Comparison of ENCODE assay signal across 10 cellular contexts in genomic region chr9:6305954-6306563, GRCh38. TPM values are rescaled to one million over a fixed set of nuclear protein-coding genes. Genes with fewer than 3 reads are reported as not detected.
DNase-seq lines count a peak whose midpoint lies in the region; ATAC-seq and TF ChIP-seq lines count a peak whose summit lies in the region.
"Had no signal": no experiment of that assay in that cellular context is flagged by ENCODE, and none has a peak within 500 bp of the region (broad histone marks: within the 10 kb centered on the region; RNA-seq: fewer than 3 reads in every experiment).

No MANE protein-coding gene starts in this region.

- in situ Hi-C loops in SK-MEL-5 (cut with HindIII; ENCODE audit: low pct_unique_long_range_greater_than_20kb, low sequenced_read_pairs), result no loop called here

- no peaks in the 10 kb centered on the region for H3K4me1 ChIP-seq in KMS-11 (ENCODE audit: low read depth, poor library complexity, severe bottlenecking)
- H3K4me1 ChIP-seq: SJCRH30 had no signal

- no peaks in the 10 kb centered on the region for H3K27me3 ChIP-seq in KMS-11 (ENCODE audit: insufficient read depth, low read depth)
- H3K27me3 ChIP-seq: SJCRH30 had no signal

- ATAC-seq in HG03439 (IDR thresholded peaks at IDR 0.05; ENCODE audit: unreplicated experiment), result no peak
- no peak for ATAC-seq in GM21381 (IDR thresholded peaks at IDR 0.05; ENCODE audit: unreplicated experiment)

- TF ChIP-seq CTCF in KMS-11 (conservative IDR thresholded peaks at IDR 0.05; ENCODE audit: low read depth, low read length) (peak; percentile 69), retinal pigment epithelial cell (conservative IDR thresholded peaks at IDR 0.05; ENCODE audit: low read depth, low read length) (peak; percentile 55)

- H4K20me1 ChIP-seq in KMS-11 (ENCODE audit: insufficient read depth), result no peaks in the 10 kb centered on the region

- no peaks in the 10 kb centered on the region for H3K36me3 ChIP-seq in KMS-11 (ENCODE audit: insufficient read depth)
- H3K36me3 ChIP-seq: SJCRH30 had no signal

- H3K9ac ChIP-seq in KMS-11, result no peak overlapping the region

- no peak overlapping the region for H3K4me2 ChIP-seq in KMS-11

- H3K4me3 ChIP-seq in KMS-11 (IDR thresholded peaks at IDR 0.05; ENCODE audit: insufficient read depth, low read depth, low read length) (no peak overlapping the region), retinal pigment epithelial cell (ENCODE audit: low read length) (no peak overlapping the region)
- H3K4me3 ChIP-seq: SJCRH30 had no signal

- H3K27ac ChIP-seq in KMS-11, result no peak overlapping the region
- H3K27ac ChIP-seq: SJCRH30 had no signal

- H2AFZ ChIP-seq in KMS-11 (ENCODE audit: low read depth), result no peak overlapping the region

- H3K79me2 ChIP-seq in KMS-11 (ENCODE audit: insufficient read depth, low read depth), result no peaks in the 10 kb centered on the region

- peak; percentile 55 for DNase-seq in DMS53 treated with DMSO at 0.1 percent for 48 hours (lab: John Stamatoyannopoulos, UW; ENCODE audit: unreplicated experiment)
- peak; percentile 63 for DNase-seq in SK-MEL-5 (ENCODE audit: low read depth, low spot score)
- peak; percentile 32 for DNase-seq in foreskin melanocyte
- peak; percentile 5 for DNase-seq in retinal pigment epithelial cell (ENCODE audit: low read depth)
- no peak for DNase-seq in retina
- DNase-seq: naive B cell had no signal

RNA-seq across cellular contexts. Expression of gene TPD52L3, which starts 22.1 kb away (rescaled TPM):
- not detected in 2 replicates for total RNA-seq in SK-MEL-5 (2014; rRNA removed; shearing (Covaris generic))
- polyA plus RNA-seq in SK-MEL-5 (2015; cell fraction: cytosol; rRNA removed), result not detected in 2 replicates
- polyA plus RNA-seq in SK-MEL-5 (2015; cell fraction: nucleus; rRNA removed), result not detected in 2 replicates
- total RNA-seq: SJCRH30 had no signal
